In genomic region chr10:31866118-31866670, GRCh38 we compare ENCODE assay signal across 1 cellular context.
TF ChIP-seq lines count a peak whose summit lies in the region.

No MANE protein-coding gene starts in this region.

TF ChIP-seq in GM23338, 12 proteins besides CTCF, POLR2A, EP300 and RAD21 (continued from another document):
- TF ChIP-seq ZNF462 (CRISPR knock-in tag; IDR thresholded peaks at IDR 0.05): no peak
- TF ChIP-seq ZNF114 (CRISPR knock-in tag; IDR thresholded peaks at IDR 0.05): no peak
- TF ChIP-seq ETS1 (IDR thresholded peaks at IDR 0.05): no peak
TF ChIP-seq in GM23338: peak in this region for 0.
